Comparison of ENCODE assay signal across 8 cellular contexts in genomic region chr9:37904647-37905505, GRCh38. TPM values are rescaled to one million over a fixed set of nuclear protein-coding genes. Genes with fewer than 3 reads are reported as not detected.
DNase-seq lines count a peak whose midpoint lies in the region; ATAC-seq, FAIRE-seq and TF ChIP-seq lines count a peak whose summit lies in the region.

No MANE protein-coding gene starts in this region.

- no peaks in the 10 kb centered on the region for H3K9me3 Mint-ChIP-seq in astrocyte (ENCODE audit: unreplicated experiment)
- no peaks in the 10 kb centered on the region for H3K9me3 Mint-ChIP-seq in stimulated activated naive B cell treated with anti-CD40 and anti-IgM and Interleukin-4, amounts not matched to agents 10 μg/mL and 1 μg/mL and 100 μg/mL, for 72 hours

- peak overlapping the region; percentile 91 for H3K27ac Mint-ChIP-seq in astrocyte (ENCODE audit: unreplicated experiment)
- H3K27ac Mint-ChIP-seq in stimulated activated naive B cell treated with anti-CD40 and anti-IgM and Interleukin-4, amounts not matched to agents 10 μg/mL and 1 μg/mL and 100 μg/mL, for 72 hours = peak overlapping the region; percentile 98

- H3K36me3 Mint-ChIP-seq in astrocyte (ENCODE audit: low read depth, unreplicated experiment) = peaks cover 3% of the 10 kb centered on the region
- peaks cover 3 to 4% of the 10 kb centered on the region in 2 donors for H3K36me3 Mint-ChIP-seq in stimulated activated naive B cell treated with anti-CD40 and anti-IgM and Interleukin-4, amounts not matched to agents 10 μg/mL and 1 μg/mL and 100 μg/mL, for 72 hours

- H3K27me3 ChIP-seq in HL-60 (ENCODE audit: insufficient read depth, poor library complexity, severe bottlenecking) (no peaks in the 10 kb centered on the region), astrocyte (ENCODE audit: insufficient read depth, low read length) (no peaks in the 10 kb centered on the region)

- H4K20me1 ChIP-seq in astrocyte (ENCODE audit: insufficient read depth, low read length) = peaks cover 32% of the 10 kb centered on the region

- peaks cover 20% of the 10 kb centered on the region for H3K4me1 ChIP-seq in astrocyte (ENCODE audit: insufficient read depth, low read length)

- H3K27me3 Mint-ChIP-seq in astrocyte (ENCODE audit: low read depth, unreplicated experiment) = no peaks in the 10 kb centered on the region
- no peaks in the 10 kb centered on the region for H3K27me3 Mint-ChIP-seq in stimulated activated naive B cell treated with anti-CD40 and anti-IgM and Interleukin-4, amounts not matched to agents 10 μg/mL and 1 μg/mL and 100 μg/mL, for 72 hours

- H3K4me3 ChIP-seq in HL-60 (replicated peaks; ENCODE audit: insufficient read depth, low read length) (peak overlapping the region; percentile 79), astrocyte (ENCODE audit: insufficient read depth, low read depth, low read length) (peak overlapping the region; percentile 92)

- H3K4me1 Mint-ChIP-seq in astrocyte (ENCODE audit: low read depth, unreplicated experiment) = peaks cover 25% of the 10 kb centered on the region
- H3K4me1 Mint-ChIP-seq in stimulated activated naive B cell treated with anti-CD40 and anti-IgM and Interleukin-4, amounts not matched to agents 10 μg/mL and 1 μg/mL and 100 μg/mL, for 72 hours = peaks cover 12 to 23% of the 10 kb centered on the region in 2 donors

- FAIRE-seq in astrocyte (lab: Jason Lieb, UNC) = no peak

- peak overlapping the region; percentile 90 for H3K4me2 ChIP-seq in astrocyte (ENCODE audit: low read length)

- no peaks in the 10 kb centered on the region for H3K9me3 ChIP-seq in astrocyte (ENCODE audit: insufficient read depth, low read depth, low read length)

- no peaks in the 10 kb centered on the region for H3K36me3 ChIP-seq in astrocyte (ENCODE audit: insufficient read depth, low read length)

- H3K27ac ChIP-seq in HL-60 (replicated peaks) = peak overlapping the region; percentile 81
- peak overlapping the region; percentile 73 for H3K27ac ChIP-seq in astrocyte (ENCODE audit: low read depth, low read length)

- TF ChIP-seq CTCF in HL-60 (IDR thresholded peaks at IDR 0.05; ENCODE audit: insufficient read depth, low read length) = no peak
- no peak for TF ChIP-seq CTCF in astrocyte (IDR thresholded peaks at IDR 0.05; ENCODE audit: insufficient read depth, low read depth, low read length)

- DNase-seq in AG20443 (ENCODE audit: low spot score) = peak; percentile 40
- no peak for DNase-seq in HL-60 (ENCODE audit: low read depth in 1 of 2, low spot score in 1 of 2)
- no peak for DNase-seq in astrocyte (ENCODE audit: low read depth)
- DNase-seq in iPS-NIHi11 (ENCODE audit: low spot score) = peak; percentile 34
- DNase-seq in stimulated activated naive B cell treated with anti-CD40 and anti-IgM and Interleukin-4, amounts not matched to agents 10 μg/mL and 1 μg/mL and 100 μg/mL, for 72 hours = no peak
- DNase-seq in DMS79 treated with DMSO at 0.1 percent for 48 hours (lab: John Stamatoyannopoulos, UW) = no peak
- DNase-seq in A172 (ENCODE audit: low spot score) = no peak

- peak overlapping the region; percentile 77 for H2AFZ ChIP-seq in astrocyte (ENCODE audit: low read depth, low read length)

- peaks cover 40% of the 10 kb centered on the region for H3K79me2 ChIP-seq in astrocyte (ENCODE audit: insufficient read depth, low read length)

- H3K9ac ChIP-seq in astrocyte (ENCODE audit: low read length) = peak overlapping the region; percentile 87

- ATAC-seq in stimulated activated naive B cell treated with anti-CD40 and anti-IgM and Interleukin-4, amounts not matched to agents 10 μg/mL and 1 μg/mL and 100 μg/mL, for 72 hours (replicated peaks) = no peak
- ATAC-seq in GM21526 (IDR thresholded peaks at IDR 0.05; ENCODE audit: low FRiP score, unreplicated experiment) = no peak

- H3K4me3 Mint-ChIP-seq in astrocyte (ENCODE audit: unreplicated experiment) = peak overlapping the region; percentile 86
- H3K4me3 Mint-ChIP-seq in stimulated activated naive B cell treated with anti-CD40 and anti-IgM and Interleukin-4, amounts not matched to agents 10 μg/mL and 1 μg/mL and 100 μg/mL, for 72 hours = peak overlapping the region; percentile 92 to 97

RNA-seq across cellular contexts. Expression of gene SLC25A51, which starts 0.9 kb away (rescaled TPM):
- total RNA-seq in astrocyte = 37.1 and 39.6 TPM in 2 replicates
- 52.2 and 53.3 TPM in 2 replicates for total RNA-seq in A172 (2014; rRNA removed; shearing (Covaris generic))

Comparison
In these comparisons a context has a peak if more than half of its experiments do, and no peak if none do; other contexts are left out.
1. DNase-seq: peak in AG20443 (single experiment) and iPS-NIHi11 (single experiment); none in HL-60 (0 of 2), astrocyte (single experiment), stimulated activated naive B cell treated with anti-CD40 and anti-IgM and Interleukin-4, amounts not matched to agents 10 μg/mL and 1 μg/mL and 100 μg/mL, for 72 hours (single experiment), DMS79 treated with DMSO at 0.1 percent for 48 hours (single experiment) and A172 (single experiment).